ENCODE assay signal across 17 cellular contexts in genomic region chr1:1217621-1218523, GRCh38. TPM values are rescaled to one million over a fixed set of nuclear protein-coding genes. Genes with fewer than 3 reads are reported as not detected.
DNase-seq lines count a peak whose midpoint lies in the region; ATAC-seq, FAIRE-seq and TF ChIP-seq lines count a peak whose summit lies in the region.
"Had no signal": no experiment of that assay in that cellular context is flagged by ENCODE, and none has a peak within 500 bp of the region (broad histone marks: within the 10 kb centered on the region; RNA-seq: fewer than 3 reads in every experiment).

No MANE protein-coding gene starts in this region.

- TF ChIP-seq CTCF in HFF-Myc (IDR thresholded peaks at IDR 0.05; ENCODE audit: low read depth, low read length, missing control alignments) (no peak), keratinocyte (optimal IDR thresholded peaks at IDR 0.05 in 1 of 3, IDR thresholded peaks at IDR 0.05 in 1 of 3, conservative IDR thresholded peaks at IDR 0.05 in 1 of 3; ENCODE audit: extremely low read depth in 1 of 3, insufficient read depth in 2 of 3, low read length in 3 of 3) (no peak), D721Med (IDR thresholded peaks at IDR 0.05; ENCODE audit: insufficient read depth, missing control alignments) (no peak), prostate gland (IDR thresholded peaks at IDR 0.05) (no peak)

- no peaks in the 10 kb centered on the region for H4K20me1 ChIP-seq in keratinocyte (ENCODE audit: control insufficient read depth, extremely low read depth, insufficient read depth, low read length)

- intact Hi-C loops in activated T-helper 1 cell treated with anti-CD3 and anti-CD28 coated beads, Interleukin-12 subunit alpha, Interleukin-12 subunit beta, Interleukin-2, Interleukin-4 antibody, amounts not matched to agents 30 ng/mL and 10 ng/mL and 1 ng/mL, durations not matched to agents 14 hours and 24 hours and 36 hours (cut with micrococcal nuclease), result no loop called here
- intact Hi-C loops in prostate gland (cut with DNase I), result no loop called here
- intact Hi-C loops in aorta (cut with DNase I), result no loop called here

- H3K36me3 ChIP-seq in CD4-positive, CD25-positive, alpha-beta regulatory T cell (ENCODE audit: control insufficient read depth, insufficient read depth, low read length), result peaks cover 15% of the 10 kb centered on the region
- peaks cover 23 to 28% of the 10 kb centered on the region in 2 experiments for H3K36me3 ChIP-seq in keratinocyte (ENCODE audit: control insufficient read depth in 2 of 2, extremely low read depth in 1 of 2, insufficient read depth in 2 of 2, low read length in 2 of 2)
- H3K36me3 ChIP-seq in prostate gland, result peaks cover 7 to 18% of the 10 kb centered on the region in 2 donors
- peaks cover 0 to 7% of the 10 kb centered on the region in 2 donors for H3K36me3 ChIP-seq in aorta (ENCODE audit: control insufficient read depth in 1 of 2, insufficient read depth in 2 of 2, low read length in 1 of 2)

- no peak overlapping the region for H3K4me3 ChIP-seq in CD4-positive, CD25-positive, alpha-beta regulatory T cell (ENCODE audit: low read depth, low read length)
- H3K4me3 ChIP-seq in HFF-Myc (replicated peaks; ENCODE audit: low read depth, low read length) (no peak overlapping the region), keratinocyte (ENCODE audit: control insufficient read depth in 2 of 3, extremely low read depth in 1 of 3, insufficient read depth in 2 of 3, low read depth in 1 of 3, low read length in 3 of 3) (no peak overlapping the region), prostate gland (no peak overlapping the region), aorta (ENCODE audit: low read length in 2 of 2) (no peak overlapping the region)
- H3K4me3 ChIP-seq: SJSA1 had no signal

- H3K4me3 Mint-ChIP-seq in CD4-positive, CD25-positive, alpha-beta regulatory T cell, result peak overlapping the region in 2 of 4 donors; percentile 15 to 21
- H3K4me3 Mint-ChIP-seq in activated T-helper 1 cell treated with anti-CD3 and anti-CD28 coated beads, Interleukin-12 subunit alpha, Interleukin-12 subunit beta, Interleukin-2, Interleukin-4 antibody, amounts not matched to agents 30 ng/mL and 10 ng/mL and 1 ng/mL, durations not matched to agents 14 hours and 24 hours and 36 hours, result peak overlapping the region; percentile 37
- H3K4me3 Mint-ChIP-seq: activated CD8-positive, alpha-beta memory T cell treated with anti-CD3 and anti-CD28 coated beads, Interleukin-2, amount 10 ng/mL, durations not matched to agents 7 days and 5 days had no signal

- H3K4me1 Mint-ChIP-seq in CD4-positive, CD25-positive, alpha-beta regulatory T cell, result peaks cover 5 to 44% (median 19%) of the 10 kb centered on the region in 4 donors
- peaks cover 49% of the 10 kb centered on the region for H3K4me1 Mint-ChIP-seq in activated T-helper 1 cell treated with anti-CD3 and anti-CD28 coated beads, Interleukin-12 subunit alpha, Interleukin-12 subunit beta, Interleukin-2, Interleukin-4 antibody, amounts not matched to agents 30 ng/mL and 10 ng/mL and 1 ng/mL, durations not matched to agents 14 hours and 24 hours and 36 hours (ENCODE audit: low read depth)

- H3K4me1 ChIP-seq in CD4-positive, CD25-positive, alpha-beta regulatory T cell (ENCODE audit: control insufficient read depth, insufficient read depth, low read length, poor library complexity, severe bottlenecking), result peaks cover 63% of the 10 kb centered on the region
- H3K4me1 ChIP-seq in keratinocyte (ENCODE audit: control insufficient read depth, extremely low read depth, insufficient read depth, low read length) (peaks cover 8% of the 10 kb centered on the region), prostate gland (replicated peaks) (no peaks in the 10 kb centered on the region), aorta (ENCODE audit: control insufficient read depth in 1 of 2, insufficient read depth in 2 of 2, low read length in 2 of 2) (no peaks in the 10 kb centered on the region)
- H3K4me1 ChIP-seq: SJSA1 had no signal

- peaks cover 0 to 2% (median 0%) of the 10 kb centered on the region in 7 donors for H3K9me3 Mint-ChIP-seq in CD4-positive, CD25-positive, alpha-beta regulatory T cell
- no peaks in the 10 kb centered on the region for H3K9me3 Mint-ChIP-seq in activated T-helper 1 cell treated with anti-CD3 and anti-CD28 coated beads, Interleukin-12 subunit alpha, Interleukin-12 subunit beta, Interleukin-2, Interleukin-4 antibody, amounts not matched to agents 30 ng/mL and 10 ng/mL and 1 ng/mL, durations not matched to agents 14 hours and 24 hours and 36 hours

- H3K27ac ChIP-seq in CD4-positive, CD25-positive, alpha-beta regulatory T cell (ENCODE audit: insufficient read depth, low read length, poor library complexity, severe bottlenecking), result peak overlapping the region; percentile 84
- H3K27ac ChIP-seq in keratinocyte (ENCODE audit: control insufficient read depth, insufficient read depth, low read length) (peak overlapping the region; percentile 49), prostate gland (no peak overlapping the region), aorta (ENCODE audit: low read depth in 1 of 2, low read length in 2 of 2) (no peak overlapping the region)
- H3K27ac ChIP-seq: SJSA1 had no signal

- dilution Hi-C loops in keratinocyte (cut with MboI; ENCODE audit: extremely low pct_ligation_motif_present, low sequenced_read_pairs), result no loop called here

- H3K27me3 Mint-ChIP-seq in CD4-positive, CD25-positive, alpha-beta regulatory T cell, result peaks cover 6% of the 10 kb centered on the region
- H3K27me3 Mint-ChIP-seq in activated T-helper 1 cell treated with anti-CD3 and anti-CD28 coated beads, Interleukin-12 subunit alpha, Interleukin-12 subunit beta, Interleukin-2, Interleukin-4 antibody, amounts not matched to agents 30 ng/mL and 10 ng/mL and 1 ng/mL, durations not matched to agents 14 hours and 24 hours and 36 hours (ENCODE audit: insufficient read depth), result no peaks in the 10 kb centered on the region
- H3K27me3 Mint-ChIP-seq: activated CD8-positive, alpha-beta memory T cell treated with anti-CD3 and anti-CD28 coated beads, Interleukin-2, amount 10 ng/mL, durations not matched to agents 7 days and 5 days had no signal

- H3K79me2 ChIP-seq in keratinocyte (ENCODE audit: control insufficient read depth, insufficient read depth, low read length), result peaks cover 1% of the 10 kb centered on the region

- peaks cover 16% of the 10 kb centered on the region for H3K36me3 Mint-ChIP-seq in CD4-positive, CD25-positive, alpha-beta regulatory T cell
- peaks cover 40% of the 10 kb centered on the region for H3K36me3 Mint-ChIP-seq in activated T-helper 1 cell treated with anti-CD3 and anti-CD28 coated beads, Interleukin-12 subunit alpha, Interleukin-12 subunit beta, Interleukin-2, Interleukin-4 antibody, amounts not matched to agents 30 ng/mL and 10 ng/mL and 1 ng/mL, durations not matched to agents 14 hours and 24 hours and 36 hours (ENCODE audit: low read depth)

- TF ChIP-seq POLR2A in prostate gland (IDR thresholded peaks at IDR 0.05), result no peak

- H3K27ac Mint-ChIP-seq in CD4-positive, CD25-positive, alpha-beta regulatory T cell, result peak overlapping the region in 2 of 3 donors; percentile 38 to 67
- H3K27ac Mint-ChIP-seq in activated T-helper 1 cell treated with anti-CD3 and anti-CD28 coated beads, Interleukin-12 subunit alpha, Interleukin-12 subunit beta, Interleukin-2, Interleukin-4 antibody, amounts not matched to agents 30 ng/mL and 10 ng/mL and 1 ng/mL, durations not matched to agents 14 hours and 24 hours and 36 hours, result peak overlapping the region; percentile 86

- no peak overlapping the region for H3K9ac ChIP-seq in keratinocyte (ENCODE audit: control insufficient read depth, extremely low read depth, insufficient read depth, low read length)

- WGBS in prostate gland, result 80% methylated on average over 52 of the region's 52 CpGs
- 90 to 91% methylated on average over 52 of the region's 52 CpGs for WGBS in aorta, 2 donors

- H3K9me1 ChIP-seq in keratinocyte (ENCODE audit: control insufficient read depth, extremely low read depth, insufficient read depth, low read length), result peaks cover 2% of the 10 kb centered on the region

- no peak for DNase-seq in CD4-positive, CD25-positive, alpha-beta regulatory T cell
- peak; percentile 20 for DNase-seq in HFF-Myc (ENCODE audit: extremely low read depth, low read depth)
- DNase-seq in activated T-helper 1 cell treated with anti-CD3 and anti-CD28 coated beads, Interleukin-12 subunit alpha, Interleukin-12 subunit beta, Interleukin-2, Interleukin-4 antibody, amounts not matched to agents 30 ng/mL and 10 ng/mL and 1 ng/mL, durations not matched to agents 14 hours and 24 hours and 36 hours (ENCODE audit: low spot score), result no peak
- no peak for DNase-seq in keratinocyte (ENCODE audit: low read depth, low spot score)
- DNase-seq in D721Med (ENCODE audit: insufficient read length, low spot score), result no peak
- DNase-seq in prostate gland (ENCODE audit: low spot score), result no peak
- DNase-seq in GM19238 (ENCODE audit: insufficient read length, low spot score), result no peak
- DNase-seq in aorta, result no peak
- DNase-seq: activated CD8-positive, alpha-beta memory T cell treated with anti-CD3 and anti-CD28 coated beads, Interleukin-2, amount 10 ng/mL, durations not matched to agents 7 days and 5 days; DND-41; Kasumi-1 had no signal

- no peak overlapping the region for H2AFZ ChIP-seq in keratinocyte (ENCODE audit: control insufficient read depth, low read length)

- H3K4me2 ChIP-seq in keratinocyte (ENCODE audit: control insufficient read depth, extremely low read depth, insufficient read depth, low read depth, low read length), result no peak overlapping the region

- peak; percentile 49 for FAIRE-seq in keratinocyte (lab: Jason Lieb, UNC)
- no peak for FAIRE-seq in D721Med (lab: Jason Lieb, UNC)
- FAIRE-seq: colon, GM18507 had no signal

- H3K9me3 ChIP-seq in CD4-positive, CD25-positive, alpha-beta regulatory T cell (ENCODE audit: control insufficient read depth in 2 of 2, low read length in 2 of 2), result no peaks in the 10 kb centered on the region
- no peaks in the 10 kb centered on the region for H3K9me3 ChIP-seq in keratinocyte (ENCODE audit: control insufficient read depth, low read depth, low read length)
- no peaks in the 10 kb centered on the region for H3K9me3 ChIP-seq in prostate gland
- no peaks in the 10 kb centered on the region for H3K9me3 ChIP-seq in aorta (ENCODE audit: control insufficient read depth, low read length)
- H3K9me3 ChIP-seq: SJSA1 had no signal

- no peak for ATAC-seq in CD4-positive, CD25-positive, alpha-beta regulatory T cell (ENCODE audit: low read depth in 2 of 2)
- no peak for ATAC-seq in aorta (ENCODE audit: low FRiP score)
- ATAC-seq: activated CD8-positive, alpha-beta memory T cell treated with anti-CD3 and anti-CD28 coated beads, Interleukin-2, amount 10 ng/mL, durations not matched to agents 7 days and 5 days had no signal

- H3K27me3 ChIP-seq in CD4-positive, CD25-positive, alpha-beta regulatory T cell (ENCODE audit: control insufficient read depth, insufficient read depth, low read length), result no peaks in the 10 kb centered on the region
- H3K27me3 ChIP-seq in keratinocyte (ENCODE audit: control insufficient read depth, extremely low read depth, insufficient read depth, low read length), result no peaks in the 10 kb centered on the region
- no peaks in the 10 kb centered on the region for H3K27me3 ChIP-seq in prostate gland (replicated peaks; ENCODE audit: insufficient read depth)
- no peaks in the 10 kb centered on the region for H3K27me3 ChIP-seq in aorta (ENCODE audit: control insufficient read depth in 1 of 2, insufficient read depth in 2 of 2, low read length in 1 of 2)
- H3K27me3 ChIP-seq: SJSA1 had no signal

RNA-seq across cellular contexts. Expression of gene TNFRSF4, which starts 3.9 kb away (rescaled TPM):
- 65.8 TPM for total RNA-seq in CD4-positive, CD25-positive, alpha-beta regulatory T cell
- 10 to 100 TPM; 19.0 to 50.2 (median 32.2) TPM for polyA plus RNA-seq in CD4-positive, CD25-positive, alpha-beta regulatory T cell
- 788 and 811 TPM in 2 replicates for total RNA-seq in activated T-helper 1 cell treated with anti-CD3 and anti-CD28 coated beads, Interleukin-12 subunit alpha, Interleukin-12 subunit beta, Interleukin-2, Interleukin-4 antibody, amounts not matched to agents 30 ng/mL and 10 ng/mL and 1 ng/mL, durations not matched to agents 14 hours and 24 hours and 36 hours
- polyA plus RNA-seq in keratinocyte (0.04 TPM in 1 of 3 replicates, not detected in the others), aorta (1 to 10 TPM in 1 of 2 donors, not detected in 1; 1.0 TPM)
- polyA plus RNA-seq in keratinocyte (2011; ENCODE audit: low read depth), result not detected
- polyA plus RNA-seq in keratinocyte (2011; cell fraction: cytosol; rRNA removed), result not detected in 2 replicates
- polyA plus RNA-seq in keratinocyte (2011; cell fraction: nucleus; rRNA removed), result not detected in 2 replicates
- not detected in 2 replicates for polyA plus RNA-seq in keratinocyte (2012; ENCODE audit: low replicate concordance)
- polyA minus RNA-seq in keratinocyte, result not detected in 3 replicates
- polyA minus RNA-seq in keratinocyte (2011; cell fraction: cytosol; rRNA and poly(A)+ RNA removed), result not detected
- not detected in 2 replicates for polyA minus RNA-seq in keratinocyte (2011; cell fraction: nucleus; rRNA and poly(A)+ RNA removed)
- total RNA-seq in prostate gland (1 to 10 TPM in 1 of 2 donors, under 1 TPM in 1; 0.50 to 3.0 TPM), aorta (1 to 10 TPM; 1.6 to 3.5 TPM)
- total RNA-seq: NCI-H460, SJSA1 had no signal
- polyA plus RNA-seq: neural cell had no signal

RNA-seq across cellular contexts. Expression of gene TNFRSF18, which starts 11.5 kb away (rescaled TPM):
- 47.8 TPM for total RNA-seq in CD4-positive, CD25-positive, alpha-beta regulatory T cell
- polyA plus RNA-seq in CD4-positive, CD25-positive, alpha-beta regulatory T cell, result 10 to 100 TPM; 17.4 to 54.5 (median 25.2) TPM
- 350 and 356 TPM in 2 replicates for total RNA-seq in activated T-helper 1 cell treated with anti-CD3 and anti-CD28 coated beads, Interleukin-12 subunit alpha, Interleukin-12 subunit beta, Interleukin-2, Interleukin-4 antibody, amounts not matched to agents 30 ng/mL and 10 ng/mL and 1 ng/mL, durations not matched to agents 14 hours and 24 hours and 36 hours
- polyA plus RNA-seq in keratinocyte, result 0.09 to 0.63 TPM (median 0.21 TPM) in 3 replicates
- polyA plus RNA-seq in keratinocyte (2011; ENCODE audit: low read depth), result not detected
- 0.07 and 0.34 TPM in 2 replicates for polyA plus RNA-seq in keratinocyte (2011; cell fraction: cytosol; rRNA removed)
- polyA plus RNA-seq in keratinocyte (2011; cell fraction: nucleus; rRNA removed), result 0.23 and 0.88 TPM in 2 replicates
- polyA plus RNA-seq in keratinocyte (2012; ENCODE audit: low replicate concordance), result 0.18 and 0.21 TPM in 2 replicates
- polyA minus RNA-seq in keratinocyte, result not detected in 3 replicates
- polyA minus RNA-seq in keratinocyte (2011; cell fraction: cytosol; rRNA and poly(A)+ RNA removed), result not detected
- polyA minus RNA-seq in keratinocyte (2011; cell fraction: nucleus; rRNA and poly(A)+ RNA removed), result 0.78 TPM in 1 of 2 replicates, not detected in the other
- 1 to 10 TPM; 3.1 to 3.5 TPM for total RNA-seq in prostate gland
- total RNA-seq in aorta, result 1 to 10 TPM; 1.0 to 1.1 TPM
- polyA plus RNA-seq in aorta, result 1 to 10 TPM in 1 of 2 donors, not detected in 1; 1.3 TPM
- total RNA-seq: NCI-H460, SJSA1, urinary bladder had no signal
- polyA plus RNA-seq: neural cell had no signal

RNA-seq across cellular contexts. Expression of gene SDF4, which starts 13.9 kb away (rescaled TPM):
- total RNA-seq in CD4-positive, CD25-positive, alpha-beta regulatory T cell, result 165 TPM
- 100 to 1,000 TPM in 2 of 4 donors, 10 to 100 TPM in 2; 70.3 to 113 (median 91.6) TPM for polyA plus RNA-seq in CD4-positive, CD25-positive, alpha-beta regulatory T cell
- total RNA-seq in activated T-helper 1 cell treated with anti-CD3 and anti-CD28 coated beads, Interleukin-12 subunit alpha, Interleukin-12 subunit beta, Interleukin-2, Interleukin-4 antibody, amounts not matched to agents 30 ng/mL and 10 ng/mL and 1 ng/mL, durations not matched to agents 14 hours and 24 hours and 36 hours, result 202 TPM in 2 replicates
- polyA plus RNA-seq in keratinocyte (63.5 to 103 TPM (median 66.3 TPM) in 3 replicates), aorta (100 to 1,000 TPM in 1 of 2 donors, 10 to 100 TPM in 1; 73.3 to 158 TPM)
- 139 TPM for polyA plus RNA-seq in keratinocyte (2011; ENCODE audit: low read depth)
- 50.4 and 107 TPM in 2 replicates for polyA plus RNA-seq in keratinocyte (2011; cell fraction: cytosol; rRNA removed)
- polyA plus RNA-seq in keratinocyte (2011; cell fraction: nucleus; rRNA removed), result 118 and 153 TPM in 2 replicates
- polyA plus RNA-seq in keratinocyte (2012; ENCODE audit: low replicate concordance), result 74.7 and 112 TPM in 2 replicates
- polyA minus RNA-seq in keratinocyte, result 25.3 to 111 TPM (median 27.8 TPM) in 3 replicates
- polyA minus RNA-seq in keratinocyte (2011; cell fraction: cytosol; rRNA and poly(A)+ RNA removed), result 104 TPM
- polyA minus RNA-seq in keratinocyte (2011; cell fraction: nucleus; rRNA and poly(A)+ RNA removed), result 91.0 and 91.9 TPM in 2 replicates
- total RNA-seq in prostate gland (100 to 1,000 TPM; 177 to 185 TPM), aorta (100 to 1,000 TPM; 138 to 140 TPM)

RNA-seq across cellular contexts. Expression of gene B3GALT6, which starts 14.2 kb away (rescaled TPM):
- total RNA-seq in CD4-positive, CD25-positive, alpha-beta regulatory T cell, result 10.0 TPM
- 10 to 100 TPM in 1 of 4 donors, 1 to 10 TPM in 3; 4.0 to 11.5 (median 7.3) TPM for polyA plus RNA-seq in CD4-positive, CD25-positive, alpha-beta regulatory T cell
- total RNA-seq in activated T-helper 1 cell treated with anti-CD3 and anti-CD28 coated beads, Interleukin-12 subunit alpha, Interleukin-12 subunit beta, Interleukin-2, Interleukin-4 antibody, amounts not matched to agents 30 ng/mL and 10 ng/mL and 1 ng/mL, durations not matched to agents 14 hours and 24 hours and 36 hours, result 45.9 and 46.3 TPM in 2 replicates
- polyA plus RNA-seq in keratinocyte (6.8 to 9.5 TPM (median 7.8 TPM) in 3 replicates), aorta (1 to 10 TPM; 2.5 to 9.3 TPM)
- polyA plus RNA-seq in keratinocyte (2011; ENCODE audit: low read depth), result 1.5 TPM
- polyA plus RNA-seq in keratinocyte (2011; cell fraction: cytosol; rRNA removed), result 4.8 and 9.2 TPM in 2 replicates
- polyA plus RNA-seq in keratinocyte (2011; cell fraction: nucleus; rRNA removed), result 10.3 and 10.8 TPM in 2 replicates
- 7.0 and 11.0 TPM in 2 replicates for polyA plus RNA-seq in keratinocyte (2012; ENCODE audit: low replicate concordance)
- 2.8 to 3.5 TPM (median 2.8 TPM) in 3 replicates for polyA minus RNA-seq in keratinocyte
- 9.2 TPM for polyA minus RNA-seq in keratinocyte (2011; cell fraction: cytosol; rRNA and poly(A)+ RNA removed)
- 7.2 and 7.4 TPM in 2 replicates for polyA minus RNA-seq in keratinocyte (2011; cell fraction: nucleus; rRNA and poly(A)+ RNA removed)
- total RNA-seq in prostate gland (10 to 100 TPM; 29.6 to 41.5 TPM), aorta (10 to 100 TPM; 11.3 to 12.8 TPM)

RNA-seq across cellular contexts. Expression of gene C1QTNF12, which starts 28.6 kb away (rescaled TPM):
- 6.2 TPM for total RNA-seq in CD4-positive, CD25-positive, alpha-beta regulatory T cell
- under 1 TPM in 1 of 4 donors, not detected in 3; 0.39 TPM for polyA plus RNA-seq in CD4-positive, CD25-positive, alpha-beta regulatory T cell
- 2.2 and 4.1 TPM in 2 replicates for total RNA-seq in activated T-helper 1 cell treated with anti-CD3 and anti-CD28 coated beads, Interleukin-12 subunit alpha, Interleukin-12 subunit beta, Interleukin-2, Interleukin-4 antibody, amounts not matched to agents 30 ng/mL and 10 ng/mL and 1 ng/mL, durations not matched to agents 14 hours and 24 hours and 36 hours
- polyA plus RNA-seq in keratinocyte (0.15 to 0.46 TPM (median 0.18 TPM) in 3 replicates), aorta (10 to 100 TPM in 1 of 2 donors, 1 to 10 TPM in 1; 3.4 to 10.0 TPM)
- polyA plus RNA-seq in keratinocyte (2011; ENCODE audit: low read depth), result not detected
- 0.14 TPM in 1 of 2 replicates, not detected in the other for polyA plus RNA-seq in keratinocyte (2011; cell fraction: cytosol; rRNA removed)
- 1.1 and 1.2 TPM in 2 replicates for polyA plus RNA-seq in keratinocyte (2011; cell fraction: nucleus; rRNA removed)
- 0.26 and 1.9 TPM in 2 replicates for polyA plus RNA-seq in keratinocyte (2012; ENCODE audit: low replicate concordance)
- polyA minus RNA-seq in keratinocyte, result not detected in 3 replicates
- polyA minus RNA-seq in keratinocyte (2011; cell fraction: cytosol; rRNA and poly(A)+ RNA removed), result not detected
- not detected in 2 replicates for polyA minus RNA-seq in keratinocyte (2011; cell fraction: nucleus; rRNA and poly(A)+ RNA removed)
- total RNA-seq in prostate gland (1 to 10 TPM in 1 of 2 donors, not detected in 1; 3.4 TPM), aorta (1 to 10 TPM; 3.9 to 4.3 TPM)
- total RNA-seq: NCI-H460 had no signal

Comparison
In these comparisons a context has a peak if more than half of its experiments do, and no peak if none do; other contexts are left out.
1. H3K27ac ChIP-seq: peak in CD4-positive, CD25-positive, alpha-beta regulatory T cell (single experiment) and keratinocyte (single experiment); none in prostate gland (0 of 2) and aorta (0 of 2).
2. RNA of gene TNFRSF4, which starts 3.9 kb away (total RNA-seq): 788 to 811 TPM in activated T-helper 1 cell treated with anti-CD3 and anti-CD28 coated beads, Interleukin-12 subunit alpha, Interleukin-12 subunit beta, Interleukin-2, Interleukin-4 antibody, amounts not matched to agents 30 ng/mL and 10 ng/mL and 1 ng/mL, durations not matched to agents 14 hours and 24 hours and 36 hours and 65.8 TPM in CD4-positive, CD25-positive, alpha-beta regulatory T cell (single experiment); 1.6 to 3.5 TPM in aorta and 0.50 to 3.0 TPM in prostate gland; every median in the first group is over 10 times any median in the second.
3. RNA of gene TNFRSF18, which starts 11.5 kb away (total RNA-seq): 350 to 356 TPM in activated T-helper 1 cell treated with anti-CD3 and anti-CD28 coated beads, Interleukin-12 subunit alpha, Interleukin-12 subunit beta, Interleukin-2, Interleukin-4 antibody, amounts not matched to agents 30 ng/mL and 10 ng/mL and 1 ng/mL, durations not matched to agents 14 hours and 24 hours and 36 hours and 47.8 TPM in CD4-positive, CD25-positive, alpha-beta regulatory T cell (single experiment); 3.1 to 3.5 TPM in prostate gland and 1.0 to 1.1 TPM in aorta; every median in the first group is over 10 times any median in the second.